Comparison of ENCODE assay signal across 9 cellular contexts in genomic region chr17:2175294-2175628, GRCh38.
DNase-seq lines count a peak whose midpoint lies in the region; ATAC-seq and TF ChIP-seq lines count a peak whose summit lies in the region.
"Had no signal": no experiment of that assay in that cellular context is flagged by ENCODE, and none has a peak within 500 bp of the region (broad histone marks: within the 10 kb centered on the region; RNA-seq: fewer than 3 reads in every experiment).

No MANE protein-coding gene starts in this region.

- peak overlapping the region; percentile 55 to 62 for H3K4ac ChIP-seq in mesenchymal stem cell (ENCODE audit: low read depth in 1 of 2, low read length in 2 of 2)

- no peak overlapping the region for H3K14ac ChIP-seq in mesenchymal stem cell (ENCODE audit: low read length in 2 of 2)

- H2AFZ ChIP-seq in mesenchymal stem cell (ENCODE audit: low read depth, low read length): no peak overlapping the region

- H4K8ac ChIP-seq in mesenchymal stem cell (ENCODE audit: low read length): peak overlapping the region; percentile 54

- peaks cover 16% of the 10 kb centered on the region for H3K79me1 ChIP-seq in mesenchymal stem cell (replicated peaks; ENCODE audit: low read length, poor library complexity, severe bottlenecking)

- no peak for TF ChIP-seq POLR2A in GM18505 (IDR thresholded peaks at IDR 0.05; ENCODE audit: borderline replicate concordance, extremely low read depth, insufficient read depth, insufficient read length)

- H3K9me3 Mint-ChIP-seq in T-helper 2 cell treated with Interferon-gamma antibody and Interleukin-4, amounts not matched to agents 5 μg/mL and 100 μg/mL, for 36 hours: no peaks in the 10 kb centered on the region
- H3K9me3 Mint-ChIP-seq: activated CD4-positive, alpha-beta T cell treated with anti-CD3 and anti-CD28 coated beads, Interleukin-2, amount 10 ng/mL, durations not matched to agents 24 days and 14 days; activated naive CD4-positive, alpha-beta T cell treated with anti-CD3 and anti-CD28 coated beads for 36 hours had no signal

- H2BK15ac ChIP-seq in mesenchymal stem cell (ENCODE audit: low read depth, poor library complexity, severe bottlenecking): no peak overlapping the region

- peaks cover 40% of the 10 kb centered on the region for H3K36me3 Mint-ChIP-seq in T-helper 2 cell treated with Interferon-gamma antibody and Interleukin-4, amounts not matched to agents 5 μg/mL and 100 μg/mL, for 36 hours (ENCODE audit: low read depth)

- H3K4me1 ChIP-seq in SJSA1 (replicated peaks) (peaks cover 87% of the 10 kb centered on the region), colonic mucosa (no peaks in the 10 kb centered on the region), mesenchymal stem cell (ENCODE audit: control insufficient read depth, insufficient read depth, low read depth, low read length) (peaks cover 42% of the 10 kb centered on the region)

- no peak for ATAC-seq in GM18505 (IDR thresholded peaks at IDR 0.05; ENCODE audit: unreplicated experiment)

- peak overlapping the region; percentile 37 for H2AK5ac ChIP-seq in mesenchymal stem cell (ENCODE audit: low read length, severe bottlenecking)

- H2BK5ac ChIP-seq in mesenchymal stem cell (ENCODE audit: low read depth, low read length, poor library complexity, severe bottlenecking): no peak overlapping the region

- peaks cover 3% of the 10 kb centered on the region; the same call in 1 of the 2 replicates for H3K36me3 ChIP-seq in SJSA1
- no peaks in the 10 kb centered on the region for H3K36me3 ChIP-seq in colonic mucosa
- peaks cover 2 to 25% of the 10 kb centered on the region in 2 experiments for H3K36me3 ChIP-seq in mesenchymal stem cell (ENCODE audit: control insufficient read depth in 1 of 2, insufficient read depth in 2 of 2, low read depth in 1 of 2, low read length in 2 of 2)

- H3K27me3 Mint-ChIP-seq in T-helper 2 cell treated with Interferon-gamma antibody and Interleukin-4, amounts not matched to agents 5 μg/mL and 100 μg/mL, for 36 hours (ENCODE audit: low read depth): no peaks in the 10 kb centered on the region
- H3K27me3 Mint-ChIP-seq: activated CD4-positive, alpha-beta T cell treated with anti-CD3 and anti-CD28 coated beads, Interleukin-2, amount 10 ng/mL, durations not matched to agents 24 days and 14 days had no signal

- peak overlapping the region; percentile 5 to 28 for H3K9ac ChIP-seq in colonic mucosa (ENCODE audit: low read depth in 2 of 2, low read length in 2 of 2)
- peak overlapping the region; percentile 85 for H3K9ac ChIP-seq in mesenchymal stem cell (ENCODE audit: low read length)

- TF ChIP-seq CTCF in colonic mucosa (IDR thresholded peaks at IDR 0.05): no peak

- peak overlapping the region; percentile 81 to 90 for H2BK12ac ChIP-seq in mesenchymal stem cell (ENCODE audit: low read length in 2 of 2)

- intact Hi-C loops in colonic mucosa (cut with DNase I): loop anchor here (10.0 kb wide), 1 partner anchor 60 kb away; no protein-coding TSS in a partner anchor

- H3K27ac Mint-ChIP-seq in T-helper 2 cell treated with Interferon-gamma antibody and Interleukin-4, amounts not matched to agents 5 μg/mL and 100 μg/mL, for 36 hours: no peak overlapping the region
- H3K27ac Mint-ChIP-seq: activated naive CD4-positive, alpha-beta T cell treated with anti-CD3 and anti-CD28 coated beads for 36 hours had no signal

- no peak overlapping the region for H3K4me3 Mint-ChIP-seq in T-helper 2 cell treated with Interferon-gamma antibody and Interleukin-4, amounts not matched to agents 5 μg/mL and 100 μg/mL, for 36 hours
- H3K4me3 Mint-ChIP-seq: activated CD4-positive, alpha-beta T cell treated with anti-CD3 and anti-CD28 coated beads, Interleukin-2, amount 10 ng/mL, durations not matched to agents 24 days and 14 days; activated naive CD4-positive, alpha-beta T cell treated with anti-CD3 and anti-CD28 coated beads for 36 hours had no signal

- H3K27me3 ChIP-seq in SJSA1 (replicated peaks): no peaks in the 10 kb centered on the region
- H3K27me3 ChIP-seq in colonic mucosa: no peaks in the 10 kb centered on the region
- no peaks in the 10 kb centered on the region for H3K27me3 ChIP-seq in mesenchymal stem cell (ENCODE audit: control insufficient read depth in 1 of 2, insufficient read depth in 1 of 2, low read length in 2 of 2)

- H3K4me3 ChIP-seq in SJSA1 (no peak overlapping the region), colonic mucosa (no peak overlapping the region), mesenchymal stem cell (ENCODE audit: insufficient read depth in 1 of 2, low read depth in 1 of 2, low read length in 2 of 2) (peak overlapping the region in 1 of 2 experiments; percentile 40)

- H3K27ac ChIP-seq in SJSA1 (peak overlapping the region; percentile 85), colonic mucosa (peak overlapping the region; percentile 65), mesenchymal stem cell (ENCODE audit: low read length, poor library complexity, severe bottlenecking) (peak overlapping the region; percentile 59), temporal lobe (ENCODE audit: low read depth, low read length) (peak overlapping the region; percentile 31)

- H3K23ac ChIP-seq in mesenchymal stem cell (ENCODE audit: low read length in 2 of 2): no peak overlapping the region

- no peak overlapping the region for H3K4me2 ChIP-seq in mesenchymal stem cell (ENCODE audit: low read length, poor library complexity, severe bottlenecking)

- H3K18ac ChIP-seq in mesenchymal stem cell (ENCODE audit: low read depth in 1 of 2, low read length in 2 of 2): peak overlapping the region; percentile 37 to 79

- H2BK120ac ChIP-seq in mesenchymal stem cell (ENCODE audit: low read depth, low read length): no peak overlapping the region

- 100% methylated on average over 1 of the region's 5 CpGs for WGBS in mesenchymal stem cell

- DNase-seq in SJSA1 (ENCODE audit: low read depth in 1 of 2, low spot score in 2 of 2) (no peak), colonic mucosa (no peak), mesenchymal stem cell (no peak), NCI-H2196 treated with DMSO at 0.1 percent for 48 hours (lab: John Stamatoyannopoulos, UW; ENCODE audit: unreplicated experiment) (no peak)
- DNase-seq in T-helper 2 cell treated with Interferon-gamma antibody and Interleukin-4, amounts not matched to agents 5 μg/mL and 100 μg/mL, for 36 hours (ENCODE audit: low spot score): no peak
- DNase-seq: activated CD4-positive, alpha-beta T cell treated with anti-CD3 and anti-CD28 coated beads, Interleukin-2, amount 10 ng/mL, durations not matched to agents 24 days and 14 days; activated naive CD4-positive, alpha-beta T cell treated with anti-CD3 and anti-CD28 coated beads for 36 hours had no signal

- H4K91ac ChIP-seq in mesenchymal stem cell (ENCODE audit: low read length): peak overlapping the region; percentile 94

- no peaks in the 10 kb centered on the region for H3K9me3 ChIP-seq in SJSA1 (replicated peaks)
- no peaks in the 10 kb centered on the region for H3K9me3 ChIP-seq in colonic mucosa
- no peaks in the 10 kb centered on the region for H3K9me3 ChIP-seq in mesenchymal stem cell (ENCODE audit: control insufficient read depth, low read length)

- peaks cover 21% of the 10 kb centered on the region for H3K4me1 Mint-ChIP-seq in T-helper 2 cell treated with Interferon-gamma antibody and Interleukin-4, amounts not matched to agents 5 μg/mL and 100 μg/mL, for 36 hours (ENCODE audit: low read depth)

Comparison
In these comparisons a context has a peak if more than half of its experiments do, and no peak if none do; other contexts are left out.
1. H3K27ac ChIP-seq: peak in every context shown above with its lines; median percentile 85 in SJSA1; 65 in colonic mucosa; 59 in mesenchymal stem cell; 31 in temporal lobe.